8 cellular contexts compared by ENCODE assay signal in the genomic region with DNA sequence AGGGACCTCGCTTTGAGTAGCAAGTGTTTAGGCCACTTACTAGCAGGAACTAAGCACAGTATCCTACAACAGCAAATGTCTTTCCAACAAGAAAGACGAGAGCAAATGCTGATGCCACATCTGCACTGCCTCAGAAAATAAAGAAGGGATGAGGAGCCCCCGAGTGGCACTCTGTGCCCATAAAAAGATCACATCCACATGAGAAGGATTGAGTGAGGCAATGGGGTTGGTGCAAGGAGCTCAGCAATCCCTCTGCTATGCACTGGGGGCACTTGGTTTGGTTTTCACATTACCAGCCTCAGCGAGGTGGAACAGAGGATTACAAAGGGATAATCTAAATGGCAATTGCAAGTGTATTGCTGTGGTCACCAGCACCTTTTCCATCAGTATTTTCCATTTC.
DNase-seq lines count a peak whose midpoint lies in the region; ATAC-seq lines count a peak whose summit lies in the region.

No MANE protein-coding gene starts in this region.

- peak; percentile 27 for DNase-seq in GM04503 (ENCODE audit: low read depth)
- peak; percentile 78 for DNase-seq in SK-MEL-5 (ENCODE audit: low read depth, low spot score)
- DNase-seq in iPS-NIHi7 (ENCODE audit: extremely low spot score) = peak; percentile 41
- no peak for DNase-seq in T-helper 17 cell
- no peak for DNase-seq in central memory CD4-positive, alpha-beta T cell

- H3K27ac Mint-ChIP-seq in T-helper 17 cell = no peak overlapping the region

- H3K27me3 Mint-ChIP-seq in T-helper 17 cell = no peaks in the 10 kb centered on the region

- H3K4me1 Mint-ChIP-seq in T-helper 17 cell = no peaks in the 10 kb centered on the region

- ATAC-seq in HG02759 (IDR thresholded peaks at IDR 0.05; ENCODE audit: unreplicated experiment) (peak; percentile 52), T-helper 17 cell (no peak), HG03045 (IDR thresholded peaks at IDR 0.05; ENCODE audit: unreplicated experiment) (no peak), HG03139 (IDR thresholded peaks at IDR 0.05; ENCODE audit: unreplicated experiment) (no peak)

- no peak overlapping the region for H3K4me3 Mint-ChIP-seq in T-helper 17 cell

- no peaks in the 10 kb centered on the region for H3K9me3 ChIP-seq in T-helper 17 cell (ENCODE audit: control insufficient read depth, low read length, poor library complexity, severe bottlenecking)

- in situ Hi-C loops in SK-MEL-5 (cut with HindIII; ENCODE audit: low pct_unique_long_range_greater_than_20kb, low sequenced_read_pairs) = no loop called here

- H3K36me3 Mint-ChIP-seq in T-helper 17 cell (ENCODE audit: low read depth) = no peaks in the 10 kb centered on the region

Comparison
In these comparisons a context has a peak if more than half of its experiments do, and no peak if none do; other contexts are left out.
1. DNase-seq: peak in GM04503 (single experiment), SK-MEL-5 (single experiment) and iPS-NIHi7 (single experiment); none in T-helper 17 cell (0 of 3) and central memory CD4-positive, alpha-beta T cell (single experiment).